In genomic region chr11:108693852-108694251, GRCh38 we compare ENCODE assay signal across 12 cellular contexts. TPM values are rescaled to one million over a fixed set of nuclear protein-coding genes. Genes with fewer than 3 reads are reported as not detected.
DNase-seq lines count a peak whose midpoint lies in the region; ATAC-seq, FAIRE-seq and TF ChIP-seq lines count a peak whose summit lies in the region.
"Had no signal": no experiment of that assay in that cellular context is flagged by ENCODE, and none has a peak within 500 bp of the region (broad histone marks: within the 10 kb centered on the region; RNA-seq: fewer than 3 reads in every experiment).

No MANE protein-coding gene starts in this region.

- peaks cover 33% of the 10 kb centered on the region for H3K36me3 Mint-ChIP-seq in T-helper 2 cell treated with Interferon-gamma antibody and Interleukin-4, amounts not matched to agents 5 μg/mL and 100 μg/mL, for 36 hours (ENCODE audit: low read depth)

- no peaks in the 10 kb centered on the region for H3K9me3 Mint-ChIP-seq in T-helper 2 cell treated with Interferon-gamma antibody and Interleukin-4, amounts not matched to agents 5 μg/mL and 100 μg/mL, for 36 hours

- peaks cover 5% of the 10 kb centered on the region; the same call in 1 of the 2 replicates for H3K36me3 ChIP-seq in SJSA1

- no peak for DNase-seq in H54 (ENCODE audit: insufficient read length, low spot score)
- DNase-seq in SJSA1 (ENCODE audit: low read depth in 1 of 2, low spot score in 2 of 2): no peak
- peak; percentile 86 for DNase-seq in fibroblast of mammary gland (ENCODE audit: low read depth)
- DNase-seq in stimulated activated naive CD8-positive, alpha-beta T cell treated with anti-CD3 and anti-CD28 coated beads, Interleukin-15, Interleukin-2, amounts not matched to agents 100 U/mL and 50 U/mL, for 24 hours: no peak
- DNase-seq in NCI-H1436 (lab: John Stamatoyannopoulos, UW): no peak
- no peak for DNase-seq in MV-4-11 (lab: John Stamatoyannopoulos, UW)
- no peak for DNase-seq in T-helper 2 cell treated with Interferon-gamma antibody and Interleukin-4, amounts not matched to agents 5 μg/mL and 100 μg/mL, for 36 hours (ENCODE audit: low spot score)
- DNase-seq: amygdala; NCI-H1092; stimulated activated CD4-positive, alpha-beta T cell treated with anti-CD3 and anti-CD28 coated beads, Interleukin-4, amount 100 ng/mL, for 4 hours; stimulated activated naive CD4-positive, alpha-beta T cell had no signal

- peak; percentile 68 for ATAC-seq in stimulated activated naive CD8-positive, alpha-beta T cell treated with anti-CD3 and anti-CD28 coated beads, Interleukin-15, Interleukin-2, amounts not matched to agents 100 U/mL and 50 U/mL, for 24 hours

- H3K9me3 ChIP-seq in SJSA1 (replicated peaks): no peaks in the 10 kb centered on the region
- H3K9me3 ChIP-seq: right atrium auricular region had no signal

- H3K4me3 ChIP-seq in SJSA1 (no peak overlapping the region), fibroblast of mammary gland (ENCODE audit: control insufficient read depth, low read depth, low read length) (no peak overlapping the region)
- H3K4me3 ChIP-seq: right atrium auricular region had no signal

- no peak overlapping the region for H3K27ac Mint-ChIP-seq in T-helper 2 cell treated with Interferon-gamma antibody and Interleukin-4, amounts not matched to agents 5 μg/mL and 100 μg/mL, for 36 hours

- no peaks in the 10 kb centered on the region for H3K4me1 Mint-ChIP-seq in T-helper 2 cell treated with Interferon-gamma antibody and Interleukin-4, amounts not matched to agents 5 μg/mL and 100 μg/mL, for 36 hours (ENCODE audit: low read depth)

- peak overlapping the region; percentile 49; the same call in 1 of the 2 replicates for H3K27ac ChIP-seq in SJSA1
- H3K27ac ChIP-seq: right atrium auricular region had no signal

- no peak for TF ChIP-seq CTCF in fibroblast of mammary gland (conservative IDR thresholded peaks at IDR 0.05; ENCODE audit: control insufficient read depth, insufficient read depth, low read depth, low read length)

- H3K27me3 Mint-ChIP-seq in T-helper 2 cell treated with Interferon-gamma antibody and Interleukin-4, amounts not matched to agents 5 μg/mL and 100 μg/mL, for 36 hours (ENCODE audit: low read depth): no peaks in the 10 kb centered on the region

- H3K27me3 ChIP-seq in SJSA1 (replicated peaks): no peaks in the 10 kb centered on the region
- H3K27me3 ChIP-seq: right atrium auricular region had no signal

- TF ChIP-seq POLR2A in H54 (IDR thresholded peaks at IDR 0.05; ENCODE audit: low read depth, low read length): no peak

- H3K4me3 Mint-ChIP-seq in T-helper 2 cell treated with Interferon-gamma antibody and Interleukin-4, amounts not matched to agents 5 μg/mL and 100 μg/mL, for 36 hours: no peak overlapping the region

- peak; percentile 36 for FAIRE-seq in H54 (lab: Jason Lieb, UNC)

- peaks cover 7% of the 10 kb centered on the region for H3K4me1 ChIP-seq in SJSA1 (replicated peaks)
- H3K4me1 ChIP-seq: right atrium auricular region had no signal

RNA-seq across cellular contexts. Expression of gene DDX10, which starts 29.0 kb away (rescaled TPM):
- total RNA-seq in SJSA1 (2014; rRNA removed; shearing (Covaris generic)): 21.9 and 24.7 TPM in 2 replicates
